17 cellular contexts compared by ENCODE assay signal in the genomic region with DNA sequence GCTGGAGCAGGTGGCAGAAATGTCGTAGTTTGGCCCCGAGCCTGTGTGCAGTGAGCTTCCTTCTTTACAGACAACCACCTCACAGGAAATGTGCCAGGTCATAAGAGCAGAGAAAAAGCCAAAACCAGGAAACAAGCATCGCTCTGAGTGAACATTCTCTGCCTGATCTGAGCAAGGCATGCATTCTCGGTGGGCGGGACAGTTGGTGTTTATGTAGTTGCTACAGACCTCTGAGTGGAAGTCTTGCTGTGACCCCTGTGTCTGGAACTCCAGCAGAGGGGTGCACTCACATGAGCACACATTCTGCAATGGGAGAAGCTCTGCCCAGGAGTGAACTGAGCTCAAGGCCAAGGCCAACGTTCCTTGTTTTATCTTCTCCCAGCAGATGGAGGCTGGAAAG.
DNase-seq lines count a peak whose midpoint lies in the region; ATAC-seq, FAIRE-seq and TF ChIP-seq lines count a peak whose summit lies in the region.
"Had no signal": no experiment of that assay in that cellular context is flagged by ENCODE, and none has a peak within 500 bp of the region (broad histone marks: within the 10 kb centered on the region; RNA-seq: fewer than 3 reads in every experiment).

No MANE protein-coding gene starts in this region.

- ATAC-seq in HepG2: no peak
- ATAC-seq in activated naive CD4-positive, alpha-beta T cell treated with anti-CD3 and anti-CD28 coated beads, Interleukin-2, amount 50 U/mL, for 72 hours: peak; percentile 43 to 86
- no peak for ATAC-seq in GM19467 (IDR thresholded peaks at IDR 0.05; ENCODE audit: unreplicated experiment)
- ATAC-seq: gastrocnemius medialis, left lobe of liver, Panc1 had no signal

- H3K27ac ChIP-seq in liver (ENCODE audit: low read depth in 1 of 2, low read length in 2 of 2): no peak overlapping the region
- no peak overlapping the region for H3K27ac ChIP-seq in HepG2 (ENCODE audit: extremely low read length, insufficient read depth, low read length)
- no peak overlapping the region for H3K27ac ChIP-seq in Karpas-422 (ENCODE audit: low read length)
- no peak overlapping the region for H3K27ac ChIP-seq in spleen
- H3K27ac ChIP-seq: gastrocnemius medialis had no signal

- FAIRE-seq in HepG2 (lab: Jason Lieb, UNC): no peak
- FAIRE-seq: bronchial epithelial cell had no signal

- intact Hi-C loops in HepG2 (cut with micrococcal nuclease; ENCODE audit: unreplicated experiment): no loop called here
- intact Hi-C loops in spleen (cut with DNase I; ENCODE audit: low total_unique reads): no loop called here

- no peaks in the 10 kb centered on the region for H3K9me3 ChIP-seq in liver (ENCODE audit: control insufficient read depth in 4 of 4, low read length in 3 of 4)
- H3K9me3 ChIP-seq in HepG2 (ENCODE audit: low read length): no peaks in the 10 kb centered on the region
- H3K9me3 ChIP-seq in Karpas-422 (ENCODE audit: low read length): no peaks in the 10 kb centered on the region
- no peaks in the 10 kb centered on the region for H3K9me3 ChIP-seq in spleen
- H3K9me3 ChIP-seq: gastrocnemius medialis had no signal

- DNase-seq in HepG2 (ENCODE audit: low spot score) (no peak), Karpas-422 (peak; percentile 42), spleen (peak; percentile 52), NCI-H526 treated with DMSO at 0.1 percent for 48 hours (lab: John Stamatoyannopoulos, UW) (no peak), midbrain (lab: John Stamatoyannopoulos, UW) (no peak)
- DNase-seq in activated naive CD4-positive, alpha-beta T cell treated with anti-CD3 and anti-CD28 coated beads, Interleukin-2, amount 50 U/mL, for 72 hours (ENCODE audit: low spot score in 2 of 2): peak in 1 of 2 donors; percentile 50
- DNase-seq: AML-193, Calu3, erythroblast, gastrocnemius medialis, NCI-H2081 treated with DMSO at 0.1 percent for 48 hours, trophoblast cell had no signal

- peaks cover 0 to 4% of the 10 kb centered on the region in 2 donors for H3K36me3 Mint-ChIP-seq in activated naive CD4-positive, alpha-beta T cell treated with anti-CD3 and anti-CD28 coated beads, Interleukin-2, amount 50 U/mL, for 72 hours

- H3K36me3 ChIP-seq in liver (ENCODE audit: control insufficient read depth in 4 of 4, insufficient read depth in 3 of 4, low read depth in 1 of 4, low read length in 3 of 4) (no peaks in the 10 kb centered on the region), HepG2 (replicated peaks in 1 of 2; ENCODE audit: control insufficient read depth in 1 of 2, insufficient read depth in 2 of 2, low read length in 2 of 2) (no peaks in the 10 kb centered on the region), Karpas-422 (ENCODE audit: insufficient read depth, low read length) (no peaks in the 10 kb centered on the region), spleen (no peaks in the 10 kb centered on the region)
- H3K36me3 ChIP-seq: gastrocnemius medialis had no signal

- H3K27me3 ChIP-seq in liver (ENCODE audit: control insufficient read depth in 4 of 4, insufficient read depth in 4 of 4, low read length in 3 of 4) (no peaks in the 10 kb centered on the region), HepG2 (ENCODE audit: control insufficient read depth in 1 of 2, insufficient read depth in 2 of 2, low read length in 2 of 2) (peaks cover 2 to 50% of the 10 kb centered on the region in 2 experiments; a peak in 3 of 5 replicates), Karpas-422 (ENCODE audit: low read length) (no peaks in the 10 kb centered on the region), spleen (replicated peaks in 1 of 7) (no peaks in the 10 kb centered on the region)

- CTCF ChIA-PET in HepG2 (lab: Yijun Ruan, JAX; ENCODE audit: low intra/inter-chr PET ratio, low total read pairs): no interaction called here

- TF ChIP-seq RAD21 in liver (IDR thresholded peaks at IDR 0.05): no peak
- TF ChIP-seq RAD21 in HepG2 (CRISPR knock-in tag; IDR thresholded peaks at IDR 0.05): no peak

- no peak for TF ChIP-seq POLR2A in HepG2 (IDR thresholded peaks at IDR 0.05; ENCODE audit: insufficient read depth in 1 of 2, low read depth in 2 of 2, low read length in 2 of 2)
- no peak for TF ChIP-seq POLR2A in spleen (IDR thresholded peaks at IDR 0.05)

- TF ChIP-seq CTCF in liver (IDR thresholded peaks at IDR 0.05; ENCODE audit: low read depth, low read length, missing input control) (no peak), HepG2 (CRISPR knock-in tag; IDR thresholded peaks at IDR 0.05) (no peak), spleen (IDR thresholded peaks at IDR 0.05 in 8 of 11, conservative IDR thresholded peaks at IDR 0.05 in 3 of 11) (no peak)

- H2AFZ ChIP-seq in HepG2 (ENCODE audit: low read length) (no peak overlapping the region), Karpas-422 (ENCODE audit: low read length) (no peak overlapping the region)

- H3K9me2 ChIP-seq in Karpas-422 (replicated peaks; ENCODE audit: insufficient read depth, low read length): no peaks in the 10 kb centered on the region

- no peaks in the 10 kb centered on the region for H3K79me2 ChIP-seq in HepG2 (ENCODE audit: insufficient read depth, low read length)
- no peaks in the 10 kb centered on the region for H3K79me2 ChIP-seq in Karpas-422 (ENCODE audit: low read length)

- H3K9ac ChIP-seq in liver (ENCODE audit: low read depth in 1 of 2, low read length in 2 of 2) (no peak overlapping the region), HepG2 (ENCODE audit: insufficient read depth, low read depth, low read length) (no peak overlapping the region), Karpas-422 (ENCODE audit: low read length) (no peak overlapping the region)

- BruUV-seq in HepG2 (replicated peaks; lab: Mats Ljungman, UMichigan): no TSS peak

- TF ChIP-seq EP300 in HepG2 (IDR thresholded peaks at IDR 0.05; ENCODE audit: low read depth in 2 of 2, low read length in 2 of 2): no peak
- no peak for TF ChIP-seq EP300 in HepG2 (CRISPR knock-in tag; IDR thresholded peaks at IDR 0.05; ENCODE audit: borderline replicate concordance)

- POLR2A ChIA-PET in HepG2 (lab: Yijun Ruan, JAX): interaction anchor here (1.3 kb wide), 1 partner anchor 971 kb away, joined by 4 read pairs; a partner anchor contains a TSS

- no peak overlapping the region for H3K4me2 ChIP-seq in HepG2 (ENCODE audit: low read depth, low read length)
- H3K4me2 ChIP-seq in Karpas-422 (ENCODE audit: low read depth, low read length, poor library complexity, severe bottlenecking): no peak overlapping the region

- H3K27ac Mint-ChIP-seq in activated naive CD4-positive, alpha-beta T cell treated with anti-CD3 and anti-CD28 coated beads, Interleukin-2, amount 50 U/mL, for 72 hours: peak overlapping the region; percentile 83 to 91

- H3K4me1 ChIP-seq in liver (ENCODE audit: control insufficient read depth in 4 of 4, insufficient read depth in 4 of 4, low read length in 3 of 4): peaks cover 0 to 2% (median 0%) of the 10 kb centered on the region in 4 donors
- peaks cover 14% of the 10 kb centered on the region for H3K4me1 ChIP-seq in HepG2 (ENCODE audit: insufficient read depth, low read length)
- H3K4me1 ChIP-seq in Karpas-422 (ENCODE audit: low read length): peaks cover 11% of the 10 kb centered on the region
- peaks cover 6 to 33% (median 26%) of the 10 kb centered on the region in 6 donors for H3K4me1 ChIP-seq in spleen
- H3K4me1 ChIP-seq: gastrocnemius medialis had no signal

- no peaks in the 10 kb centered on the region; the same call in 1 of the 2 replicates for H4K20me1 ChIP-seq in HepG2 (ENCODE audit: insufficient read depth, low read length)
- H4K20me1 ChIP-seq in Karpas-422 (ENCODE audit: insufficient read depth, low read depth, low read length): no peaks in the 10 kb centered on the region; the same call in 1 of the 2 replicates

- WGBS in liver: 49% methylated on average over 6 of the region's 6 CpGs
- 3% methylated on average over 6 of the region's 6 CpGs for whole genome bisulfite sequencing in HepG2 (ENCODE audit: low lambda C conversion rate)
- WGBS in spleen, 5 donors: 11 to 19% (median 12%) methylated on average over 6 of the region's 6 CpGs

- H3K9me3 Mint-ChIP-seq in activated naive CD4-positive, alpha-beta T cell treated with anti-CD3 and anti-CD28 coated beads, Interleukin-2, amount 50 U/mL, for 72 hours: no peaks in the 10 kb centered on the region

- H3K4me3 ChIP-seq in liver (ENCODE audit: low read depth in 1 of 3, low read length in 3 of 3): no peak overlapping the region
- H3K4me3 ChIP-seq in HepG2 (replicated peaks in 1 of 3; ENCODE audit: insufficient read depth in 1 of 3, low read depth in 2 of 3, low read length in 3 of 3): no peak overlapping the region
- H3K4me3 ChIP-seq in Karpas-422 (ENCODE audit: low read length): no peak overlapping the region
- no peak overlapping the region for H3K4me3 ChIP-seq in spleen
- H3K4me3 ChIP-seq: gastrocnemius medialis had no signal

- in situ Hi-C loops in HepG2 (cut with HindIII; ENCODE audit: extremely low pct_ligation_motif_present, low pct_unique_long_range_greater_than_20kb): no loop called here

TF ChIP-seq in liver, 16 proteins besides CTCF, POLR2A, EP300 and RAD21 (continues in another document):
- TF ChIP-seq NR2F2 (IDR thresholded peaks at IDR 0.05): peak; percentile 57

TF ChIP-seq in HepG2, 621 proteins besides CTCF, POLR2A, EP300 and RAD21 (continues in another document):
- no peak for TF ChIP-seq ZNF317 (CRISPR knock-in tag; IDR thresholded peaks at IDR 0.05)
- no peak for TF ChIP-seq NFIC (IDR thresholded peaks at IDR 0.05; ENCODE audit: low read length)
- TF ChIP-seq NFE2L2 (IDR thresholded peaks at IDR 0.05; ENCODE audit: low read length): no peak
- no peak for TF ChIP-seq NCOA5 (CRISPR knock-in tag; IDR thresholded peaks at IDR 0.05)
- TF ChIP-seq ELF4 (CRISPR knock-in tag; IDR thresholded peaks at IDR 0.05; ENCODE audit: borderline replicate concordance): no peak
- TF ChIP-seq ZFP36 (IDR thresholded peaks at IDR 0.05; ENCODE audit: borderline replicate concordance, low read depth, low read length, partially characterized antibody): no peak
- TF ChIP-seq HMG20A (CRISPR knock-in tag; IDR thresholded peaks at IDR 0.05; ENCODE audit: borderline replicate concordance): no peak
- TF ChIP-seq RARG (CRISPR knock-in tag; IDR thresholded peaks at IDR 0.05; ENCODE audit: low read depth): no peak
- no peak for TF ChIP-seq SAFB2 (CRISPR knock-in tag; IDR thresholded peaks at IDR 0.05; ENCODE audit: borderline replicate concordance, low read depth)

Comparison
In these comparisons a context has a peak if more than half of its experiments do, and no peak if none do; other contexts are left out.
1. ATAC-seq: peak in activated naive CD4-positive, alpha-beta T cell treated with anti-CD3 and anti-CD28 coated beads, Interleukin-2, amount 50 U/mL, for 72 hours (2 of 2); none in HepG2 (single experiment) and GM19467 (single experiment).
2. DNase-seq: peak in Karpas-422 (single experiment) and spleen (single experiment); none in HepG2 (single experiment), NCI-H526 treated with DMSO at 0.1 percent for 48 hours (single experiment) and midbrain (single experiment).